Comparison of ENCODE assay signal across 1 cellular context in the genomic region with DNA sequence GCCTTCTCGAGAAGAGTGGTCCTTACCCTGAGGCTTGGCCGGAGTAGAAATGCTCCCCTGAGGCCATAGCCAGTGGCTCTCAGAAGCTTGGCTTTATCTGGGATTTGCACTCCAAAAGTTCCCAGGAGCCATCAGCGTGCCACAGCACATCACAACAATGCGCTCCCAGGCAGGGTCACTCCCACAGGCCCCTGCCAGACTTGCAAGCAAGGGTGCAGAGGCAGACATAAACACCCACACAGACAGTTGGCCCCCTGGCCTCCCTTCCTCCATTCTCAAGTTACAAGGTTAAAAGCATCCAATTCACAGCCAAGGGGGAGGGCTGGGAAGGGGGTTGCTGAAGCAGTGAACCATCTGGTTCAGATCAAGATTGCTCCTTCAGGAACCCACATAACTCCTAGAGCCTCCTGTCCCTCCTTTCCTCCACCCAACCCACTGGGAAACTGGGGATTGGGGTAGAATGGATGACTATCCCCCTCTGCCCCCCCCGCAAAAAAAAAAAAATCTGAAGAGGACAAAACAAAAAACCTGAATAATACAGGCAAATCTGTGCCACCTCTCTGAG.
TF ChIP-seq lines count a peak whose summit lies in the region.

No MANE protein-coding gene starts in this region.

TF ChIP-seq in K562, 482 proteins besides CTCF, POLR2A, EP300 and RAD21 (continued from another document and continues in another):
- TF ChIP-seq, protein P1, sequence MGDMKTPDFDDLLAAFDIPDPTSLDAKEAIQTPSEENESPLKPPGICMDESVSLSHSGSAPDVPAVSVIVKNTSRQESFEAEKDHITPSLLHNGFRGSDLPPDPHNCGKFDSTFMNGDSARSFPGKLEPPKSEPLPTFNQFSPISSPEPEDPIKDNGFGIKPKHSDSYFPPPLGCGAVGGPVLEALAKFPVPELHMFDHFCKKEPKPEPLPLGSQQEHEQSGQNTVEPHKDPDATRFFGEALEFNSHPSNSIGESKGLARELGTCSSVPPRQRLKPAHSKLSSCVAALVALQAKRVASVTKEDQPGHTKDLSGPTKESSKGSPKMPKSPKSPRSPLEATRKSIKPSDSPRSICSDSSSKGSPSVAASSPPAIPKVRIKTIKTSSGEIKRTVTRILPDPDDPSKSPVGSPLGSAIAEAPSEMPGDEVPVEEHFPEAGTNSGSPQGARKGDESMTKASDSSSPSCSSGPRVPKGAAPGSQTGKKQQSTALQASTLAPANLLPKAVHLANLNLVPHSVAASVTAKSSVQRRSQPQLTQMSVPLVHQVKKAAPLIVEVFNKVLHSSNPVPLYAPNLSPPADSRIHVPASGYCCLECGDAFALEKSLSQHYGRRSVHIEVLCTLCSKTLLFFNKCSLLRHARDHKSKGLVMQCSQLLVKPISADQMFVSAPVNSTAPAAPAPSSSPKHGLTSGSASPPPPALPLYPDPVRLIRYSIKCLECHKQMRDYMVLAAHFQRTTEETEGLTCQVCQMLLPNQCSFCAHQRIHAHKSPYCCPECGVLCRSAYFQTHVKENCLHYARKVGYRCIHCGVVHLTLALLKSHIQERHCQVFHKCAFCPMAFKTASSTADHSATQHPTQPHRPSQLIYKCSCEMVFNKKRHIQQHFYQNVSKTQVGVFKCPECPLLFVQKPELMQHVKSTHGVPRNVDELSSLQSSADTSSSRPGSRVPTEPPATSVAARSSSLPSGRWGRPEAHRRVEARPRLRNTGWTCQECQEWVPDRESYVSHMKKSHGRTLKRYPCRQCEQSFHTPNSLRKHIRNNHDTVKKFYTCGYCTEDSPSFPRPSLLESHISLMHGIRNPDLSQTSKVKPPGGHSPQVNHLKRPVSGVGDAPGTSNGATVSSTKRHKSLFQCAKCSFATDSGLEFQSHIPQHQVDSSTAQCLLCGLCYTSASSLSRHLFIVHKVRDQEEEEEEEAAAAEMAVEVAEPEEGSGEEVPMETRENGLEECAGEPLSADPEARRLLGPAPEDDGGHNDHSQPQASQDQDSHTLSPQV (IDR thresholded peaks at IDR 0.05), result peak; percentile 86
- no peak for TF ChIP-seq PRPF4 (IDR thresholded peaks at IDR 0.05; ENCODE audit: insufficient read depth, low read depth, low read length, poor library complexity, severe bottlenecking)
- peak; percentile 68 for TF ChIP-seq TAF9B (IDR thresholded peaks at IDR 0.05; ENCODE audit: partially characterized antibody)
- TF ChIP-seq RBBP5 (IDR thresholded peaks at IDR 0.05; ENCODE audit: borderline replicate concordance, insufficient read depth, low read length, poor library complexity, severe bottlenecking), result no peak
- no peak for TF ChIP-seq NEUROD1 (IDR thresholded peaks at IDR 0.05; ENCODE audit: borderline replicate concordance, low read depth, low read length, partially characterized antibody)
- peak; percentile 45 for TF ChIP-seq TAL1 (IDR thresholded peaks at IDR 0.05)
- TF ChIP-seq ZNF224 (CRISPR knock-in tag; IDR thresholded peaks at IDR 0.05), result no peak
- TF ChIP-seq RBM34 (IDR thresholded peaks at IDR 0.05; ENCODE audit: borderline replicate concordance, insufficient read depth, low read length), result no peak
- no peak for TF ChIP-seq ETV1 (tag; conservative IDR thresholded peaks at IDR 0.05; ENCODE audit: low read depth)
- TF ChIP-seq HDGF (IDR thresholded peaks at IDR 0.05), result no peak
- TF ChIP-seq TBL1XR1 (IDR thresholded peaks at IDR 0.05; ENCODE audit: low read length in 2 of 2), result peak; percentile 59 to 95; a peak in 3 of 4 replicates
- no peak for TF ChIP-seq RBM22 (IDR thresholded peaks at IDR 0.05; ENCODE audit: low read depth, low read length, poor library complexity, severe bottlenecking)
- no peak for TF ChIP-seq ZNF184 (CRISPR knock-in tag; IDR thresholded peaks at IDR 0.05)
- peak; percentile 77 for TF ChIP-seq ARID1B (IDR thresholded peaks at IDR 0.05)
- no peak for TF ChIP-seq CREB3 (tag; conservative IDR thresholded peaks at IDR 0.05; ENCODE audit: low read depth)
- no peak for TF ChIP-seq RBM15 (IDR thresholded peaks at IDR 0.05; ENCODE audit: insufficient read depth, low read length)
- 0 out of 2 replicates have a peak, but pooled peaks have one; percentile 47 for TF ChIP-seq ZNF589 (CRISPR knock-in tag; IDR thresholded peaks at IDR 0.05; ENCODE audit: low read depth)
- TF ChIP-seq, protein P2, sequence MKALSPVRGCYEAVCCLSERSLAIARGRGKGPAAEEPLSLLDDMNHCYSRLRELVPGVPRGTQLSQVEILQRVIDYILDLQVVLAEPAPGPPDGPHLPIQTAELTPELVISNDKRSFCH (CRISPR knock-in tag; IDR thresholded peaks at IDR 0.05), result no peak
- TF ChIP-seq, protein P2 (tag; IDR thresholded peaks at IDR 0.05), result no peak
- no peak for TF ChIP-seq ZNF668 (CRISPR knock-in tag; IDR thresholded peaks at IDR 0.05)
- TF ChIP-seq, protein P3, sequence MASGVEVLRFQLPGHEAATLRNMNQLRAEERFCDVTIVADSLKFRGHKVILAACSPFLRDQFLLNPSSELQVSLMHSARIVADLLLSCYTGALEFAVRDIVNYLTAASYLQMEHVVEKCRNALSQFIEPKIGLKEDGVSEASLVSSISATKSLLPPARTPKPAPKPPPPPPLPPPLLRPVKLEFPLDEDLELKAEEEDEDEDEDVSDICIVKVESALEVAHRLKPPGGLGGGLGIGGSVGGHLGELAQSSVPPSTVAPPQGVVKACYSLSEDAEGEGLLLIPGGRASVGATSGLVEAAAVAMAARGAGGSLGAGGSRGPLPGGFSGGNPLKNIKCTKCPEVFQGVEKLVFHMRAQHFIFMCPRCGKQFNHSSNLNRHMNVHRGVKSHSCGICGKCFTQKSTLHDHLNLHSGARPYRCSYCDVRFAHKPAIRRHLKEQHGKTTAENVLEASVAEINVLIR (CRISPR knock-in tag; IDR thresholded peaks at IDR 0.05), result no peak
- TF ChIP-seq NR2C1 (IDR thresholded peaks at IDR 0.05), result no peak
- 0 out of 2 replicates have a peak, but pooled peaks have one; percentile 50 for TF ChIP-seq NR2C1 (tag; IDR thresholded peaks at IDR 0.05)
- TF ChIP-seq STAG1 (CRISPR knock-in tag; IDR thresholded peaks at IDR 0.05; ENCODE audit: borderline replicate concordance), result no peak
- no peak for TF ChIP-seq BDP1 (IDR thresholded peaks at IDR 0.05; ENCODE audit: insufficient read depth, insufficient read length)
- TF ChIP-seq CBX1 (IDR thresholded peaks at IDR 0.05; ENCODE audit: low read depth), result no peak
- TF ChIP-seq MBD2 (IDR thresholded peaks at IDR 0.05; ENCODE audit: borderline replicate concordance, low read depth), result no peak; the same call in 1 of the 2 replicates
- TF ChIP-seq, protein P4, sequence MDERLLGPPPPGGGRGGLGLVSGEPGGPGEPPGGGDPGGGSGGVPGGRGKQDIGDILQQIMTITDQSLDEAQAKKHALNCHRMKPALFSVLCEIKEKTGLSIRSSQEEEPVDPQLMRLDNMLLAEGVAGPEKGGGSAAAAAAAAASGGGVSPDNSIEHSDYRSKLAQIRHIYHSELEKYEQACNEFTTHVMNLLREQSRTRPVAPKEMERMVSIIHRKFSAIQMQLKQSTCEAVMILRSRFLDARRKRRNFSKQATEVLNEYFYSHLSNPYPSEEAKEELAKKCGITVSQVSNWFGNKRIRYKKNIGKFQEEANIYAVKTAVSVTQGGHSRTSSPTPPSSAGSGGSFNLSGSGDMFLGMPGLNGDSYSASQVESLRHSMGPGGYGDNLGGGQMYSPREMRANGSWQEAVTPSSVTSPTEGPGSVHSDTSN (CRISPR knock-in tag; IDR thresholded peaks at IDR 0.05; ENCODE audit: low read depth), result no peak
- TF ChIP-seq, protein P4 (tag; conservative IDR thresholded peaks at IDR 0.05; ENCODE audit: low read depth), result no peak
- TF ChIP-seq ZKSCAN1 (IDR thresholded peaks at IDR 0.05; ENCODE audit: low read depth, low read length), result peak; percentile 24; the same call in 1 of the 2 replicates
- no peak for TF ChIP-seq E2F3 (CRISPR knock-in tag; IDR thresholded peaks at IDR 0.05)
- no peak for TF ChIP-seq CHAMP1 (IDR thresholded peaks at IDR 0.05)
- no peak for TF ChIP-seq ZNF586 (CRISPR knock-in tag; conservative IDR thresholded peaks at IDR 0.05)
- no peak for TF ChIP-seq SP2 (IDR thresholded peaks at IDR 0.05; ENCODE audit: extremely low read depth, low read depth, low read length, poor library complexity, severe bottlenecking)
- TF ChIP-seq, protein P5, sequence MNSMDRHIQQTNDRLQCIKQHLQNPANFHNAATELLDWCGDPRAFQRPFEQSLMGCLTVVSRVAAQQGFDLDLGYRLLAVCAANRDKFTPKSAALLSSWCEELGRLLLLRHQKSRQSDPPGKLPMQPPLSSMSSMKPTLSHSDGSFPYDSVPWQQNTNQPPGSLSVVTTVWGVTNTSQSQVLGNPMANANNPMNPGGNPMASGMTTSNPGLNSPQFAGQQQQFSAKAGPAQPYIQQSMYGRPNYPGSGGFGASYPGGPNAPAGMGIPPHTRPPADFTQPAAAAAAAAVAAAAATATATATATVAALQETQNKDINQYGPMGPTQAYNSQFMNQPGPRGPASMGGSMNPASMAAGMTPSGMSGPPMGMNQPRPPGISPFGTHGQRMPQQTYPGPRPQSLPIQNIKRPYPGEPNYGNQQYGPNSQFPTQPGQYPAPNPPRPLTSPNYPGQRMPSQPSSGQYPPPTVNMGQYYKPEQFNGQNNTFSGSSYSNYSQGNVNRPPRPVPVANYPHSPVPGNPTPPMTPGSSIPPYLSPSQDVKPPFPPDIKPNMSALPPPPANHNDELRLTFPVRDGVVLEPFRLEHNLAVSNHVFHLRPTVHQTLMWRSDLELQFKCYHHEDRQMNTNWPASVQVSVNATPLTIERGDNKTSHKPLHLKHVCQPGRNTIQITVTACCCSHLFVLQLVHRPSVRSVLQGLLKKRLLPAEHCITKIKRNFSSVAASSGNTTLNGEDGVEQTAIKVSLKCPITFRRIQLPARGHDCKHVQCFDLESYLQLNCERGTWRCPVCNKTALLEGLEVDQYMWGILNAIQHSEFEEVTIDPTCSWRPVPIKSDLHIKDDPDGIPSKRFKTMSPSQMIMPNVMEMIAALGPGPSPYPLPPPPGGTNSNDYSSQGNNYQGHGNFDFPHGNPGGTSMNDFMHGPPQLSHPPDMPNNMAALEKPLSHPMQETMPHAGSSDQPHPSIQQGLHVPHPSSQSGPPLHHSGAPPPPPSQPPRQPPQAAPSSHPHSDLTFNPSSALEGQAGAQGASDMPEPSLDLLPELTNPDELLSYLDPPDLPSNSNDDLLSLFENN (IDR thresholded peaks at IDR 0.05; ENCODE audit: low read depth in 2 of 2, low read length in 2 of 2), result 0 out of 4 replicates have a peak, but pooled peaks of 1 of the 2 experiments have one; percentile 51
- TF ChIP-seq SRSF9 (IDR thresholded peaks at IDR 0.05; ENCODE audit: borderline replicate concordance, low read depth, low read length), result no peak
- TF ChIP-seq SIN3B (IDR thresholded peaks at IDR 0.05; ENCODE audit: low read depth), result no peak
- TF ChIP-seq ZC3H8 (IDR thresholded peaks at IDR 0.05), result no peak
- TF ChIP-seq ESRRB (CRISPR knock-in tag; IDR thresholded peaks at IDR 0.05; ENCODE audit: borderline replicate concordance), result no peak
- TF ChIP-seq, protein P6, sequence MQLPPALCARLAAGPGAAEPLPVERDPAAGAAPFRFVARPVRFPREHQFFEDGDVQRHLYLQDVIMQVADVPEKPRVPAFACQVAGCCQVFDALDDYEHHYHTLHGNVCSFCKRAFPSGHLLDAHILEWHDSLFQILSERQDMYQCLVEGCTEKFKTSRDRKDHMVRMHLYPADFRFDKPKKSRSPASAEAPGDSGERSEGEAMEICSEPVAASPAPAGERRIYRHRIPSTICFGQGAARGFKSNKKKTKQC (CRISPR knock-in tag; IDR thresholded peaks at IDR 0.05), result no peak
- TF ChIP-seq YBX1 (IDR thresholded peaks at IDR 0.05), result no peak
- no peak for TF ChIP-seq ZFP1 (CRISPR knock-in tag; IDR thresholded peaks at IDR 0.05)
- no peak for TF ChIP-seq GABPB1 (CRISPR knock-in tag; IDR thresholded peaks at IDR 0.05)
- no peak for TF ChIP-seq ZNF507 (tag; conservative IDR thresholded peaks at IDR 0.05)
- no peak for TF ChIP-seq ETV5 (CRISPR knock-in tag; IDR thresholded peaks at IDR 0.05; ENCODE audit: low read depth)
- TF ChIP-seq PHF8 (IDR thresholded peaks at IDR 0.05; ENCODE audit: borderline replicate concordance, low read length), result no peak; the same call in 1 of the 2 replicates
